In the genomic region with DNA sequence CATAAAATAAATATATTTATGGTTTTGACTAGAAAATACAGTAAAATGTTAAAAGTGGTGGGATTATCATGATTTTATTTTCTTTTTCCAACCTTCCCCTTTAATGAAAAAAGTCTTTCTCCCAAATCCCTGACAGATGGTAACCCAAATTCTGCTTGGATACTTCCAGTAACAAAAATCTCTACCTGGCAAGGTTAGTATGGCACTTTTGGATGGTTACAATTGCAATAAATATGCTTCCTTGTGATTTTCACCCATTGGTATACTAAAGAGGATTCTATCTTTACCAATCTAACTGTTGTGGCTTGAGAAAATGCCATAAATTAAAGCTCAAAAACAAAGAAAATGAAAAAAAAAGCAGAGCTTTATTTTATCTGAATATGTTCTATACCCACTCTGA, we compare ENCODE assay signal across 34 cellular contexts.
"Had no signal": no experiment of that assay in that cellular context is flagged by ENCODE, and none has a peak within 500 bp of the region (broad histone marks: within the 10 kb centered on the region; RNA-seq: fewer than 3 reads in every experiment).

No MANE protein-coding gene starts in this region.

- DNase-seq: Karpas-422, Kasumi-1, MG63, MM.1S, MV-4-11, NCI-H1048, NCI-H1092, NCI-H1092 treated with DMSO at 0.1 percent for 48 hours, NCI-H1105, NCI-H1417, NCI-H1417 treated with DMSO at 0.1 percent for 48 hours, NCI-H1436, NCI-H1436 treated with DMSO at 0.1 percent for 48 hours, NCI-H146, NCI-H1694, NCI-H1694 treated with DMSO at 0.1 percent for 48 hours, NCI-H187, NCI-H187 treated with DMSO at 0.1 percent for 48 hours, NCI-H1930, NCI-H2029, NCI-H2029 treated with DMSO at 0.1 percent for 48 hours, NCI-H2081, NCI-H2081 treated with DMSO at 0.1 percent for 48 hours, NCI-H2107, NCI-H2171, NCI-H2171 treated with DMSO at 0.1 percent for 48 hours, NCI-H2227 treated with DMSO at 0.1 percent for 48 hours, NCI-H226, NCI-H345, NCI-H446, NCI-H446 treated with DMSO at 0.1 percent for 48 hours, NCI-H510A, NCI-H510A treated with DMSO at 0.1 percent for 48 hours, NCI-H524 had no signal
